Comparison of ENCODE assay signal across 17 cellular contexts in genomic region chr2:111231532-111232252, GRCh38.
DNase-seq lines count a peak whose midpoint lies in the region; ATAC-seq and TF ChIP-seq lines count a peak whose summit lies in the region.
"Had no signal": no experiment of that assay in that cellular context is flagged by ENCODE, and none has a peak within 500 bp of the region (broad histone marks: within the 10 kb centered on the region; RNA-seq: fewer than 3 reads in every experiment).

No MANE protein-coding gene starts in this region.

- H2AFZ ChIP-seq in GM23338 (no peak overlapping the region), Karpas-422 (ENCODE audit: low read length) (no peak overlapping the region), mammary epithelial cell (ENCODE audit: low read depth, low read length) (no peak overlapping the region)

- H3K9me2 ChIP-seq in GM23338 (ENCODE audit: insufficient read depth): peaks cover 16% of the 10 kb centered on the region
- no peaks in the 10 kb centered on the region for H3K9me2 ChIP-seq in Karpas-422 (replicated peaks; ENCODE audit: insufficient read depth, low read length)

- no peaks in the 10 kb centered on the region for H4K20me1 ChIP-seq in GM23338 (replicated peaks; ENCODE audit: insufficient read depth)
- no peaks in the 10 kb centered on the region for H4K20me1 ChIP-seq in Karpas-422 (ENCODE audit: insufficient read depth, low read depth, low read length)
- H4K20me1 ChIP-seq in mammary epithelial cell (ENCODE audit: insufficient read depth, low read length): no peaks in the 10 kb centered on the region

- DNase-seq in GM23338 (ENCODE audit: low spot score) (peak; percentile 9), Karpas-422 (peak; percentile 46), SK-MEL-5 (ENCODE audit: low read depth, low spot score) (peak; percentile 34), mesendoderm (peak; percentile 30), mammary epithelial cell (no peak)
- no peak for DNase-seq in activated T-cell treated with anti-CD3 and anti-CD28 coated beads, Interleukin-2, amount 50 U/mL, for 24 hours
- no peak for DNase-seq in effector memory CD8-positive, alpha-beta T cell
- DNase-seq: AML-193, GDM1, HCEC 1CT, NCI-H1105 treated with DMSO at 0.1 percent for 48 hours, NCI-H1694 treated with DMSO at 0.1 percent for 48 hours, NCI-H774, Peyer's patch had no signal

- H2BK5ac ChIP-seq in mesendoderm (ENCODE audit: low read length): no peak overlapping the region

- H3K9me3 Mint-ChIP-seq in GM23338: peaks cover 29% of the 10 kb centered on the region; the same call in 2 of the 3 replicates
- H3K9me3 Mint-ChIP-seq in activated T-cell treated with anti-CD3 and anti-CD28 coated beads, Interleukin-2, amount 50 U/mL, for 24 hours: peaks cover 8% of the 10 kb centered on the region
- peaks cover 0 to 6% of the 10 kb centered on the region in 2 donors for H3K9me3 Mint-ChIP-seq in effector memory CD8-positive, alpha-beta T cell

- ATAC-seq in GM23338: no peak
- ATAC-seq in effector memory CD8-positive, alpha-beta T cell (replicated peaks): no peak
- ATAC-seq: K562 had no signal

- H3K9me3 ChIP-seq in Karpas-422 (ENCODE audit: low read length) (peaks cover 18% of the 10 kb centered on the region), mammary epithelial cell (replicated peaks; ENCODE audit: insufficient read depth, low read length) (no peaks in the 10 kb centered on the region)
- H3K9me3 ChIP-seq: Peyer's patch, SJSA1 had no signal

- H3K27ac ChIP-seq in GM23338 (ENCODE audit: low read depth) (no peak overlapping the region), Karpas-422 (ENCODE audit: low read length) (no peak overlapping the region), mesendoderm (ENCODE audit: low read depth, low read length) (no peak overlapping the region), mammary epithelial cell (ENCODE audit: insufficient read depth, low read depth, low read length) (no peak overlapping the region)
- H3K27ac ChIP-seq: Peyer's patch, SJSA1 had no signal

- H3K36me3 Mint-ChIP-seq in GM23338 (ENCODE audit: low read depth): no peaks in the 10 kb centered on the region; the same call in none of the 3 replicates
- no peaks in the 10 kb centered on the region for H3K36me3 Mint-ChIP-seq in activated T-cell treated with anti-CD3 and anti-CD28 coated beads, Interleukin-2, amount 50 U/mL, for 24 hours (ENCODE audit: low read depth)
- H3K36me3 Mint-ChIP-seq in effector memory CD8-positive, alpha-beta T cell (ENCODE audit: insufficient read depth): peaks cover 2% of the 10 kb centered on the region

- no peak overlapping the region for H3K18ac ChIP-seq in mesendoderm (ENCODE audit: low read length)

- H3K4me2 ChIP-seq in GM23338: no peak overlapping the region
- H3K4me2 ChIP-seq in Karpas-422 (ENCODE audit: low read depth, low read length, poor library complexity, severe bottlenecking): no peak overlapping the region
- H3K4me2 ChIP-seq in mesendoderm (ENCODE audit: low read length): no peak overlapping the region
- H3K4me2 ChIP-seq in mammary epithelial cell (ENCODE audit: insufficient read depth, low read depth, low read length): no peak overlapping the region

- H4K5ac ChIP-seq in mesendoderm (ENCODE audit: low read length): no peak overlapping the region

- intact Hi-C loops in mammary epithelial cell (cut with micrococcal nuclease): no loop called here

- no peaks in the 10 kb centered on the region for H3K79me2 ChIP-seq in GM23338 (replicated peaks; ENCODE audit: insufficient read depth)
- no peaks in the 10 kb centered on the region for H3K79me2 ChIP-seq in Karpas-422 (ENCODE audit: low read length)
- H3K79me2 ChIP-seq in mesendoderm (ENCODE audit: control insufficient read depth, insufficient read depth, low read length): no peaks in the 10 kb centered on the region
- H3K79me2 ChIP-seq in mammary epithelial cell (ENCODE audit: insufficient read depth, low read length): no peaks in the 10 kb centered on the region

- dilution Hi-C loops in mammary epithelial cell (cut with HindIII; ENCODE audit: low sequenced_read_pairs): no loop called here

- H3K56ac ChIP-seq in mesendoderm (ENCODE audit: low read length): no peak overlapping the region

- H3K27me3 ChIP-seq in GM23338 (ENCODE audit: insufficient read depth) (no peaks in the 10 kb centered on the region), Karpas-422 (ENCODE audit: low read length) (no peaks in the 10 kb centered on the region), mesendoderm (ENCODE audit: insufficient read depth, low read length, poor library complexity) (no peaks in the 10 kb centered on the region), mammary epithelial cell (ENCODE audit: insufficient read depth, low read length) (no peaks in the 10 kb centered on the region)
- H3K27me3 ChIP-seq: Peyer's patch, SJSA1 had no signal

- no peak overlapping the region for H3K23ac ChIP-seq in mesendoderm (ENCODE audit: low read length)

- H3K9ac ChIP-seq in Karpas-422 (ENCODE audit: low read length) (no peak overlapping the region), mesendoderm (ENCODE audit: low read length) (no peak overlapping the region), mammary epithelial cell (ENCODE audit: insufficient read depth, low read length) (no peak overlapping the region)

- H3F3A ChIP-seq in GM23338 (replicated peaks; ENCODE audit: low read depth): no peaks in the 10 kb centered on the region

- H3K27ac Mint-ChIP-seq in GM23338: no peak overlapping the region
- no peak overlapping the region for H3K27ac Mint-ChIP-seq in activated T-cell treated with anti-CD3 and anti-CD28 coated beads, Interleukin-2, amount 50 U/mL, for 24 hours
- H3K27ac Mint-ChIP-seq in effector memory CD8-positive, alpha-beta T cell: no peak overlapping the region

- BruUV-seq in mammary epithelial cell (replicated peaks; lab: Mats Ljungman, UMichigan): no TSS peak

- H3K36me3 ChIP-seq in GM23338 (ENCODE audit: insufficient read depth) (no peaks in the 10 kb centered on the region), Karpas-422 (ENCODE audit: insufficient read depth, low read length) (no peaks in the 10 kb centered on the region), mesendoderm (ENCODE audit: control insufficient read depth, insufficient read depth, low read length) (no peaks in the 10 kb centered on the region), mammary epithelial cell (ENCODE audit: insufficient read depth, low read length) (no peaks in the 10 kb centered on the region)
- H3K36me3 ChIP-seq: Peyer's patch had no signal

- H4K8ac ChIP-seq in mesendoderm (ENCODE audit: low read depth, low read length): no peak overlapping the region

- TF ChIP-seq CTCF in GM23338 (conservative IDR thresholded peaks at IDR 0.05; ENCODE audit: low read depth in 2 of 2) (peak in 1 of 2 experiments; percentile 29; a peak in 1 of 4 replicates), mammary epithelial cell (conservative IDR thresholded peaks at IDR 0.05 in 1 of 2, IDR thresholded peaks at IDR 0.05 in 1 of 2; ENCODE audit: extremely low read depth in 1 of 2, insufficient read depth in 1 of 2, low read depth in 1 of 2, low read length in 2 of 2) (no peak)

- H3K4ac ChIP-seq in mesendoderm (ENCODE audit: low read depth, low read length): no peak overlapping the region

- CTCF ChIA-PET in mammary epithelial cell (lab: Charles Lee; ENCODE audit: low non-redundant PET): no interaction called here

- H3K4me1 Mint-ChIP-seq in GM23338: peaks cover 8% of the 10 kb centered on the region
- H3K4me1 Mint-ChIP-seq in activated T-cell treated with anti-CD3 and anti-CD28 coated beads, Interleukin-2, amount 50 U/mL, for 24 hours (ENCODE audit: low read depth): peaks cover 5% of the 10 kb centered on the region
- H3K4me1 Mint-ChIP-seq in effector memory CD8-positive, alpha-beta T cell (ENCODE audit: low read depth in 2 of 2): peaks cover 4 to 6% of the 10 kb centered on the region in 2 donors

- H2BK120ac ChIP-seq in mesendoderm (ENCODE audit: low read depth, low read length): no peak overlapping the region

- H2BK15ac ChIP-seq in mesendoderm (replicated peaks; ENCODE audit: low read depth): no peak overlapping the region

- in situ Hi-C loops in SK-MEL-5 (cut with HindIII; ENCODE audit: low pct_unique_long_range_greater_than_20kb, low sequenced_read_pairs) (no loop called here), mammary epithelial cell (cut with MboI; ENCODE audit: low sequenced_read_pairs in 2 of 2) (no loop called here)

- no peak overlapping the region for H3K4me3 Mint-ChIP-seq in GM23338
- no peak overlapping the region for H3K4me3 Mint-ChIP-seq in activated T-cell treated with anti-CD3 and anti-CD28 coated beads, Interleukin-2, amount 50 U/mL, for 24 hours
- H3K4me3 Mint-ChIP-seq in effector memory CD8-positive, alpha-beta T cell: no peak overlapping the region
- H3K4me3 Mint-ChIP-seq: CD14-positive monocyte had no signal

- H2AK5ac ChIP-seq in mesendoderm (ENCODE audit: low read length): no peak overlapping the region

- H3K79me1 ChIP-seq in mesendoderm (ENCODE audit: low read length): no peaks in the 10 kb centered on the region

- H3K27me3 Mint-ChIP-seq in GM23338 (ENCODE audit: insufficient read depth, low read depth, poor library complexity): no peaks in the 10 kb centered on the region
- peaks cover 12% of the 10 kb centered on the region for H3K27me3 Mint-ChIP-seq in activated T-cell treated with anti-CD3 and anti-CD28 coated beads, Interleukin-2, amount 50 U/mL, for 24 hours
- H3K27me3 Mint-ChIP-seq in effector memory CD8-positive, alpha-beta T cell: no peaks in the 10 kb centered on the region

- WGBS in mesendoderm (ENCODE audit: extremely low coverage, insufficient coverage, low lambda C conversion rate): no CpG with 5 or more reads among the region's 7 CpGs
- WGBS in mammary epithelial cell (ENCODE audit: low coverage, missing lambda C conversion rate): 76% methylated on average over 7 of the region's 7 CpGs

- H3K4me1 ChIP-seq in GM23338 (ENCODE audit: insufficient read depth) (peaks cover 3% of the 10 kb centered on the region; the same call in 1 of the 2 replicates), Karpas-422 (ENCODE audit: low read length) (peaks cover 7% of the 10 kb centered on the region), mesendoderm (ENCODE audit: control insufficient read depth, low read depth, low read length) (peaks cover 6% of the 10 kb centered on the region), mammary epithelial cell (ENCODE audit: insufficient read depth, low read length) (peaks cover 29% of the 10 kb centered on the region)
- H3K4me1 ChIP-seq: Peyer's patch had no signal

- no peak overlapping the region for H3K4me3 ChIP-seq in GM23338
- H3K4me3 ChIP-seq in Karpas-422 (ENCODE audit: low read length): no peak overlapping the region
- no peak overlapping the region for H3K4me3 ChIP-seq in mesendoderm (ENCODE audit: low read length)
- H3K4me3 ChIP-seq in mammary epithelial cell (replicated peaks in 1 of 3; ENCODE audit: insufficient read depth in 1 of 3, low read depth in 2 of 3, low read length in 3 of 3): no peak overlapping the region
- H3K4me3 ChIP-seq: K562, Peyer's patch, SJSA1 had no signal

TF ChIP-seq in GM23338, 12 proteins besides CTCF, POLR2A, EP300 and RAD21 (continues in another document):
- TF ChIP-seq CREB1 (CRISPR knock-in tag; IDR thresholded peaks at IDR 0.05; ENCODE audit: low read depth): no peak
- no peak for TF ChIP-seq POLR2AphosphoS5 (IDR thresholded peaks at IDR 0.05; ENCODE audit: low read depth)

Comparison
In these comparisons a context has a peak if more than half of its experiments do, and no peak if none do; other contexts are left out.
1. DNase-seq: peak in GM23338 (single experiment), Karpas-422 (single experiment), SK-MEL-5 (single experiment) and mesendoderm (single experiment); none in activated T-cell treated with anti-CD3 and anti-CD28 coated beads, Interleukin-2, amount 50 U/mL, for 24 hours (single experiment), mammary epithelial cell (single experiment) and effector memory CD8-positive, alpha-beta T cell (0 of 3).